In the genomic region with DNA sequence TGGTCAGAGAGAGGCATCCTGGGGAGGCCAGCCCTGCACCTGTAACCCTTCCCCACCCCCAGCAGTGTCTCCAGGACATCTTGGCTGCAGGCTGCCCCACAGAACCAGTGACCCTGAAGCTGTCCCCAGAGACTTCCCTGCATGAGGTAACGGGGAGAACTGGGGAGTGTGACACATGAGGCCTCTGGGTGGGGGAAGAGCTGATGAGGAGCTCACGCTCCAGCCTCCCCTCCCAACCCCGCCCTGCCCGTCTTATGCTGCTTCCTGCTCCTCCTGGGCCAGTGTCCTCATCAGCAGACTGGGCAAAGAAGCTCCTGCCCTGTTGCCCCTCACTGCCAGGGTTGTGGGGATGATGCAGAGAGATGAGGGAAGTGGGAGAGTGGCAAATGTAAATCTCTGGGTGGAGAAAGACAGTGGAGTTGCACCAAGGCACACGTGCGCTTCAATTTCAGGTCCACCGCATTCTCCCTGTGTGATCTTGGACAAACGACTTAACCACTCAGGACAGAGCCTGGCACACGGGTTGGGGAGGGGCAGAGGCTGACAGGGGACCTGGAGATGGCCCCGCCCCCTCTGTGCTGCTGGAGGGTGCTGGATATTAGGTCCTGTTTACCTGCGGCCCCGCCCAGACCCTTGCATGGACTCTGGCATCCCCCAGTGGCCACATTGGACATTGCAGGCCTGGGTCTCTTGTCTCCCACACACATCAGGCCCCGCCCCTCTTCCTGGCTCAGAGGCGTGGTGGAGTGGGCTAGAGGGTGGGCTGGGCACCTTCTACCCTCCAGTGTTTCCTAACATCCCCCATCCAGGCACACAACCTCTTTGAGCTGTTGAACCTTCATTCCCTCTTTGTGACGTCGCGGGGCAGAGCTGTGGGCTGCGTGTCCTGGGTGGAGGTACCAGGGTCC, we compare ENCODE assay signal across 8 cellular contexts. TPM values are rescaled to one million over a fixed set of nuclear protein-coding genes. Genes with fewer than 3 reads are reported as not detected.
DNase-seq lines count a peak whose midpoint lies in the region; ATAC-seq and TF ChIP-seq lines count a peak whose summit lies in the region.

No MANE protein-coding gene starts in this region.

- H3K36me3 ChIP-seq in Peyer's patch (no peaks in the 10 kb centered on the region), neural progenitor cell (no peaks in the 10 kb centered on the region), stomach (no peaks in the 10 kb centered on the region)

- peak overlapping the region; percentile 96 for H3K27ac Mint-ChIP-seq in neural progenitor cell

- intact Hi-C loops in stomach (cut with DNase I; ENCODE audit: low total_unique reads), result no loop called here

- no peaks in the 10 kb centered on the region for H3K79me2 ChIP-seq in neural progenitor cell (ENCODE audit: low read depth)

- H3K27me3 Mint-ChIP-seq in neural progenitor cell (ENCODE audit: insufficient read depth, low read depth), result peaks cover 6% of the 10 kb centered on the region

- no peak overlapping the region for H3K4me2 ChIP-seq in neural progenitor cell

- POLR2A ChIA-PET in AG04449 (lab: Yijun Ruan, JAX), result no interaction called here

- no peak overlapping the region for H3K4me3 Mint-ChIP-seq in neural progenitor cell

- H3K9ac ChIP-seq in neural progenitor cell, result no peak overlapping the region

- H3K9me3 ChIP-seq in Peyer's patch, result no peaks in the 10 kb centered on the region
- no peaks in the 10 kb centered on the region for H3K9me3 ChIP-seq in neural progenitor cell (ENCODE audit: low read depth)
- H3K9me3 ChIP-seq in stomach, result no peaks in the 10 kb centered on the region

- no peak overlapping the region for H2AFZ ChIP-seq in neural progenitor cell (replicated peaks)

- H3K27ac ChIP-seq in Peyer's patch (no peak overlapping the region), neural progenitor cell (no peak overlapping the region), stomach (no peak overlapping the region)

- TF ChIP-seq EP300 in stomach (IDR thresholded peaks at IDR 0.05), result no peak

- DNase-seq in AG04449 (ENCODE audit: low read depth, low spot score) (no peak), Kasumi-1 (lab: John Stamatoyannopoulos, UW) (peak; percentile 41 to 58), Peyer's patch (peak; percentile 91 to 96 (median 93)), fibroblast of peridontal ligament (ENCODE audit: extremely low read depth) (peak; percentile 59), neural progenitor cell (ENCODE audit: low spot score) (peak; percentile 96), stomach (peak; percentile 95)
- peak; percentile 92 to 93 for DNase-seq in activated T-cell treated with anti-CD3 and anti-CD28 coated beads, Interleukin-2, amount 50 U/mL, for 48 hours

- peak; percentile 94 for TF ChIP-seq CTCF in AG04449 (IDR thresholded peaks at IDR 0.05; ENCODE audit: insufficient read depth, low read length, missing control alignments)
- TF ChIP-seq CTCF in Peyer's patch (IDR thresholded peaks at IDR 0.05), result peak; percentile 82 to 97 (median 92)
- TF ChIP-seq CTCF in neural progenitor cell (IDR thresholded peaks at IDR 0.05), result peak; percentile 81
- TF ChIP-seq CTCF in stomach (IDR thresholded peaks at IDR 0.05), result peak in 5 of 7 experiments; percentile 95 to 97 (median 95)

- no peak overlapping the region for H3K4me3 ChIP-seq in AG04449 (ENCODE audit: low read depth, low read length)
- H3K4me3 ChIP-seq in Peyer's patch, result no peak overlapping the region
- no peak overlapping the region for H3K4me3 ChIP-seq in neural progenitor cell
- H3K4me3 ChIP-seq in stomach, result no peak overlapping the region

- no peak for TF ChIP-seq POLR2A in Peyer's patch (IDR thresholded peaks at IDR 0.05)
- no peak for TF ChIP-seq POLR2A in stomach (IDR thresholded peaks at IDR 0.05)

- no peaks in the 10 kb centered on the region for H3K9me3 Mint-ChIP-seq in neural progenitor cell

- H4K20me1 ChIP-seq in neural progenitor cell (ENCODE audit: low read depth), result no peaks in the 10 kb centered on the region

- peak; percentile 61 for ATAC-seq in GM18909 (IDR thresholded peaks at IDR 0.05; ENCODE audit: poor library complexity, unreplicated experiment)

- H3F3A ChIP-seq in neural progenitor cell (ENCODE audit: low read depth), result peaks cover 9% of the 10 kb centered on the region

- 27 to 35% (median 34%) methylated on average over 16 to 18 of the region's 18 CpGs for WGBS in stomach, 5 donors

- H3K4me1 ChIP-seq in Peyer's patch (no peaks in the 10 kb centered on the region), neural progenitor cell (no peaks in the 10 kb centered on the region), stomach (peaks cover 0 to 10% (median 8%) of the 10 kb centered on the region in 4 donors)

- H3K27me3 ChIP-seq in Peyer's patch (no peaks in the 10 kb centered on the region), neural progenitor cell (no peaks in the 10 kb centered on the region), stomach (no peaks in the 10 kb centered on the region)

- peaks cover 9% of the 10 kb centered on the region for H3K4me1 Mint-ChIP-seq in neural progenitor cell

- CTCF ChIA-PET in AG04449 (lab: Yijun Ruan, JAX), result interaction anchor here (1.0 to 6.2 kb wide), 16 partner anchors 9 to 464 kb away, joined by 3 to 129 read pairs (median 4); a partner anchor contains a TSS

- no peaks in the 10 kb centered on the region for H3K36me3 Mint-ChIP-seq in neural progenitor cell

RNA-seq across cellular contexts. Expression of a gene that starts 12.3 kb away (rescaled TPM):
- not detected for total RNA-seq in Peyer's patch
- total RNA-seq in neural progenitor cell (ENCODE audit: low replicate concordance), result 0.97 and 2.7 TPM in 2 replicates
- total RNA-seq in stomach, result under 1 TPM in 1 of 5 donors, not detected in 4; 0.92 TPM
- polyA plus RNA-seq in stomach, result under 1 TPM; 0.19 to 0.60 (median 0.31) TPM

RNA-seq across cellular contexts. Expression of a gene that starts 17.6 kb away (rescaled TPM):
- 1 to 10 TPM in 2 of 4 donors, under 1 TPM in 1, not detected in 1; 0.80 to 3.5 (median 2.3) TPM for total RNA-seq in Peyer's patch
- 0.13 and 2.6 TPM in 2 replicates for total RNA-seq in neural progenitor cell (ENCODE audit: low replicate concordance)
- total RNA-seq in stomach, result not detected
- polyA plus RNA-seq in stomach, result under 1 TPM in 2 of 3 donors, not detected in 1; 0.35 to 0.37 TPM

RNA-seq across cellular contexts. Expression of a gene that starts 34.0 kb away (rescaled TPM):
- total RNA-seq in Peyer's patch (under 1 TPM in 1 of 4 donors, not detected in 3; 0.47 TPM), neural progenitor cell (ENCODE audit: low replicate concordance) (not detected in 2 replicates), stomach (10 to 100 TPM in 1 of 5 donors, 1 to 10 TPM in 1, under 1 TPM in 1, not detected in 2; 0.55 to 16.1 (median 5.1) TPM)
- polyA plus RNA-seq in stomach, result 1 to 10 TPM; 2.7 to 6.0 (median 3.9) TPM

RNA-seq across cellular contexts. Expression of a gene that starts 38.0 kb away (rescaled TPM):
- total RNA-seq in Peyer's patch, result 1 to 10 TPM in 3 of 4 donors, not detected in 1; 1.1 to 5.2 (median 1.1) TPM
- total RNA-seq in neural progenitor cell (ENCODE audit: low replicate concordance), result not detected in 2 replicates
- 10 to 100 TPM in 4 of 5 donors, 1 to 10 TPM in 1; 9.9 to 83.5 (median 32.1) TPM for total RNA-seq in stomach
- 10 to 100 TPM; 11.8 to 32.0 (median 14.2) TPM for polyA plus RNA-seq in stomach

RNA-seq across cellular contexts. Expression of a gene that starts 51.8 kb away (rescaled TPM):
- total RNA-seq in Peyer's patch, result not detected
- total RNA-seq in neural progenitor cell (ENCODE audit: low replicate concordance), result not detected in 2 replicates
- total RNA-seq in stomach, result not detected
- under 1 TPM in 1 of 3 donors, not detected in 2; 0.75 TPM for polyA plus RNA-seq in stomach
